In the genomic region with DNA sequence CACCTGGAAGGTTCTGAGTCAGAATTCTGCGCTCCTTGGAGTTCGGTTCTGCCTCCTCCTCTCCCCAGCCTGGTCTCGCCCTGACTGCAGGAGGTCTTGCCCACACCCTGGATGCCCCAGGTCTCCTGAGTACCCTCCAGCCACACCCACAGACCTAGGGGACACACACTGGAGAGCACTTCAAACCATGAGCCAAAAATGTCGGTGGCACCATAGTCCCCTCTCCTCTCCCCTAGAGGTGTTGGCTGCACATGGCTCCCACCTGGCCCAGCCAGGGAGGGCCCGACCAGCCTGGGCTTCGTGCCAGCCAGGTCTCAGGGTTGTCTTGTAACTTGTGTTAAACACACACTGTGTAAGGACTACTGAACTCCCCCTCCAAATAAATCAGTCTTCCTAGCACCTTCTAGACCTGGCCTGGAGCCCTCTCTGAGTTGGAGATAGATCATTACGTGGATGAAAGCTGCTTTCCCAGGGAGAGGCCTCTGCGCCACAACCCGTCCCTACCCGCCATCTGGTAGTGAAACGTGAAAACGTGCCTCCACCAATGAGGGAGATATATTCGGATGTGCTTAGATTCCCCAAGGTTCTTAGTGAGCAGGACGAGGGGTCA, we compare ENCODE assay signal across 1 cellular context.
TF ChIP-seq lines count a peak whose summit lies in the region.

No MANE protein-coding gene starts in this region.

TF ChIP-seq in H1, 55 proteins besides CTCF, POLR2A, EP300 and RAD21:
- TF ChIP-seq SP1 (IDR thresholded peaks at IDR 0.05; ENCODE audit: low read depth, low read length) (no peak), SIRT6 (IDR thresholded peaks at IDR 0.05; ENCODE audit: low read length) (no peak), POLR2AphosphoS5 (IDR thresholded peaks at IDR 0.05; ENCODE audit: low read depth, low read length) (peak; percentile 20; the same call in 1 of the 2 replicates), BACH1 (IDR thresholded peaks at IDR 0.05; ENCODE audit: low read length) (no peak), JUN (IDR thresholded peaks at IDR 0.05; ENCODE audit: low read depth, low read length) (no peak)
